1 cellular context compared by ENCODE assay signal in genomic region chr6:148528292-148528691, GRCh38.
TF ChIP-seq lines count a peak whose summit lies in the region.

No MANE protein-coding gene starts in this region.

TF ChIP-seq in H1, 55 proteins besides CTCF, POLR2A, EP300 and RAD21:
- TF ChIP-seq SIX5 (IDR thresholded peaks at IDR 0.05; ENCODE audit: low read depth, low read length) (no peak), TEAD4 (IDR thresholded peaks at IDR 0.05; ENCODE audit: low read depth, low read length) (no peak), BACH1 (IDR thresholded peaks at IDR 0.05; ENCODE audit: low read length) (no peak), CHD1 (IDR thresholded peaks at IDR 0.05; ENCODE audit: low read depth, low read length) (no peak), KDM4A (IDR thresholded peaks at IDR 0.05; ENCODE audit: low read depth, low read length, severe bottlenecking) (no peak), JUND (IDR thresholded peaks at IDR 0.05; ENCODE audit: low read length) (no peak), CTBP2 (IDR thresholded peaks at IDR 0.05; ENCODE audit: borderline replicate concordance, insufficient read depth, insufficient read length, low read length) (no peak), RFX5 (IDR thresholded peaks at IDR 0.05; ENCODE audit: borderline replicate concordance, low read depth, low read length) (no peak), POU5F1 (IDR thresholded peaks at IDR 0.05; ENCODE audit: low read depth, low read length) (no peak), TBP (IDR thresholded peaks at IDR 0.05; ENCODE audit: low read depth, low read length) (no peak), USF2 (IDR thresholded peaks at IDR 0.05; ENCODE audit: low read length) (no peak), SIN3A (conservative IDR thresholded peaks at IDR 0.05 in 1 of 2, IDR thresholded peaks at IDR 0.05 in 1 of 2; ENCODE audit: low read depth in 1 of 2, low read length in 2 of 2) (no peak)
